Comparison of ENCODE assay signal across 8 cellular contexts in genomic region chr7:5429857-5430611, GRCh38. TPM values are rescaled to one million over a fixed set of nuclear protein-coding genes. Genes with fewer than 3 reads are reported as not detected.
DNase-seq lines count a peak whose midpoint lies in the region; ATAC-seq and TF ChIP-seq lines count a peak whose summit lies in the region.

No MANE protein-coding gene starts in this region.

- H3K36me3 ChIP-seq in gastroesophageal sphincter (peaks cover 0 to 5% of the 10 kb centered on the region in 2 donors), ovary (no peaks in the 10 kb centered on the region)

- TF ChIP-seq POLR2A in gastroesophageal sphincter (IDR thresholded peaks at IDR 0.05) (no peak), ovary (IDR thresholded peaks at IDR 0.05) (no peak)

- H3K4me3 Mint-ChIP-seq in activated T-cell treated with anti-CD3 and anti-CD28 coated beads, Interleukin-2, amount 50 U/mL, for 24 hours = no peak overlapping the region
- H3K4me3 Mint-ChIP-seq in T-helper 17 cell = peak overlapping the region; percentile 59

- H3K4me1 ChIP-seq in gastroesophageal sphincter = peaks cover 0 to 37% (median 12%) of the 10 kb centered on the region in 3 donors
- peaks cover 10% of the 10 kb centered on the region for H3K4me1 ChIP-seq in ovary (ENCODE audit: insufficient read depth)

- no peak for TF ChIP-seq EP300 in gastroesophageal sphincter (IDR thresholded peaks at IDR 0.05)
- TF ChIP-seq EP300 in ovary (IDR thresholded peaks at IDR 0.05) = no peak

- H3K9me3 ChIP-seq in T-helper 17 cell (ENCODE audit: control insufficient read depth, low read length, poor library complexity, severe bottlenecking) (no peaks in the 10 kb centered on the region), gastroesophageal sphincter (no peaks in the 10 kb centered on the region), ovary (no peaks in the 10 kb centered on the region)

- intact Hi-C loops in ovary (cut with DNase I) = no loop called here

- peak; percentile 46 for DNase-seq in activated T-cell treated with anti-CD3 and anti-CD28 coated beads, Interleukin-2, amount 50 U/mL, for 24 hours
- DNase-seq in activated T-cell treated with anti-CD3 and anti-CD28 coated beads, Interleukin-2, amount 50 U/mL, for 1 hour = no peak
- DNase-seq in T-helper 17 cell = no peak
- DNase-seq in ovary = peak; percentile 54 to 72 (median 65)
- no peak for DNase-seq in stimulated activated CD4-positive, alpha-beta T cell treated with anti-CD3 and anti-CD28 coated beads, Interleukin-1b, Interleukin-23, amount 100 ng/mL, for 48 hours

- peak overlapping the region; percentile 20 for H3K27ac Mint-ChIP-seq in activated T-cell treated with anti-CD3 and anti-CD28 coated beads, Interleukin-2, amount 50 U/mL, for 24 hours
- H3K27ac Mint-ChIP-seq in T-helper 17 cell = peak overlapping the region; percentile 10

- peaks cover 84% of the 10 kb centered on the region for H3K27me3 Mint-ChIP-seq in activated T-cell treated with anti-CD3 and anti-CD28 coated beads, Interleukin-2, amount 50 U/mL, for 24 hours
- peaks cover 70% of the 10 kb centered on the region for H3K27me3 Mint-ChIP-seq in T-helper 17 cell

- H3K36me3 Mint-ChIP-seq in activated T-cell treated with anti-CD3 and anti-CD28 coated beads, Interleukin-2, amount 50 U/mL, for 24 hours (ENCODE audit: low read depth) = no peaks in the 10 kb centered on the region
- H3K36me3 Mint-ChIP-seq in T-helper 17 cell (ENCODE audit: low read depth) = peaks cover 7% of the 10 kb centered on the region

- H3K4me1 Mint-ChIP-seq in activated T-cell treated with anti-CD3 and anti-CD28 coated beads, Interleukin-2, amount 50 U/mL, for 24 hours (ENCODE audit: low read depth) = peaks cover 24% of the 10 kb centered on the region
- H3K4me1 Mint-ChIP-seq in T-helper 17 cell = peaks cover 17% of the 10 kb centered on the region

- H3K27me3 ChIP-seq in gastroesophageal sphincter = no peaks in the 10 kb centered on the region
- H3K27me3 ChIP-seq in ovary = no peaks in the 10 kb centered on the region

- H3K4me3 ChIP-seq in gastroesophageal sphincter = peak overlapping the region; percentile 89 to 98
- peak overlapping the region; percentile 94 for H3K4me3 ChIP-seq in ovary

- WGBS in gastroesophageal sphincter (ENCODE audit: low coverage in 1 of 2), 2 donors = 27% methylated on average over 3 of the region's 30 CpGs; no CpG with 5 or more reads in 1 of the 2 donors
- 15 to 18% (median 18%) methylated on average over 25 to 30 of the region's 30 CpGs for WGBS in ovary, 3 donors

- ATAC-seq in T-helper 17 cell (peak; percentile 23), gastroesophageal sphincter (peak; percentile 10), HG03457 (IDR thresholded peaks at IDR 0.05; ENCODE audit: unreplicated experiment) (no peak), GM21786 (IDR thresholded peaks at IDR 0.05; ENCODE audit: unreplicated experiment) (no peak)

- H3K9me3 Mint-ChIP-seq in activated T-cell treated with anti-CD3 and anti-CD28 coated beads, Interleukin-2, amount 50 U/mL, for 24 hours = no peaks in the 10 kb centered on the region

- H3K27ac ChIP-seq in gastroesophageal sphincter (peak overlapping the region; percentile 92 to 100 (median 100)), ovary (peak overlapping the region; percentile 76 to 99)

- TF ChIP-seq CTCF in gastroesophageal sphincter (IDR thresholded peaks at IDR 0.05) (no peak), ovary (IDR thresholded peaks at IDR 0.05) (no peak)

RNA-seq across cellular contexts. Expression of gene TNRC18, which starts 6.4 kb away (rescaled TPM):
- total RNA-seq in T-helper 17 cell = 10 to 100 TPM; 54.5 to 67.6 TPM
- 100 to 1,000 TPM in 3 of 4 donors, 10 to 100 TPM in 1; 87.6 to 218 (median 124) TPM for total RNA-seq in gastroesophageal sphincter
- total RNA-seq in ovary = 100 to 1,000 TPM in 4 of 7 donors, 10 to 100 TPM in 3; 48.6 to 153 (median 105) TPM
- polyA plus RNA-seq in ovary = 10 to 100 TPM; 60.4 to 69.8 TPM

Comparison
In these comparisons a context has a peak if more than half of its experiments do, and no peak if none do; other contexts are left out.
1. DNase-seq: peak in activated T-cell treated with anti-CD3 and anti-CD28 coated beads, Interleukin-2, amount 50 U/mL, for 24 hours (single experiment) and ovary (5 of 5); none in activated T-cell treated with anti-CD3 and anti-CD28 coated beads, Interleukin-2, amount 50 U/mL, for 1 hour (single experiment), T-helper 17 cell (0 of 3) and stimulated activated CD4-positive, alpha-beta T cell treated with anti-CD3 and anti-CD28 coated beads, Interleukin-1b, Interleukin-23, amount 100 ng/mL, for 48 hours (single experiment).
2. ATAC-seq: peak in T-helper 17 cell (single experiment) and gastroesophageal sphincter (single experiment); none in HG03457 (single experiment) and GM21786 (single experiment).